ENCODE assay signal across 9 cellular contexts in genomic region chr11:47234669-47235075, GRCh38. TPM values are rescaled to one million over a fixed set of nuclear protein-coding genes. Genes with fewer than 3 reads are reported as not detected.
DNase-seq lines count a peak whose midpoint lies in the region; ATAC-seq, FAIRE-seq and TF ChIP-seq lines count a peak whose summit lies in the region.
"Had no signal": no experiment of that assay in that cellular context is flagged by ENCODE, and none has a peak within 500 bp of the region (broad histone marks: within the 10 kb centered on the region; RNA-seq: fewer than 3 reads in every experiment).

No MANE protein-coding gene starts in this region.

- no peak for ATAC-seq in HG03521 (IDR thresholded peaks at IDR 0.05; ENCODE audit: unreplicated experiment)

- H3K9ac ChIP-seq in H9 (ENCODE audit: extremely low read depth, insufficient read length, low read length) (no peak overlapping the region), rectal smooth muscle tissue (ENCODE audit: low read length) (no peak overlapping the region)

- no peaks in the 10 kb centered on the region for H3K27me3 Mint-ChIP-seq in H9 (ENCODE audit: low read depth)
- no peaks in the 10 kb centered on the region for H3K27me3 Mint-ChIP-seq in activated CD4-positive, alpha-beta T cell treated with anti-CD3 and anti-CD28 coated beads, Interleukin-2, amount 10 ng/mL, durations not matched to agents 24 days and 14 days

- H3K23ac ChIP-seq in H9 (ENCODE audit: insufficient read length, low read depth, low read length), result no peak overlapping the region

- H3K27ac Mint-ChIP-seq in H9, result peak overlapping the region in 2 of 3 experiments; percentile 15 to 68; a peak in 4 of 7 replicates
- H3K27ac Mint-ChIP-seq in activated CD4-positive, alpha-beta T cell treated with anti-CD3 and anti-CD28 coated beads, Interleukin-2, amount 10 ng/mL, durations not matched to agents 24 days and 14 days, result peak overlapping the region; percentile 90

- no peak overlapping the region for H4K8ac ChIP-seq in H9 (replicated peaks; ENCODE audit: insufficient read length, low read depth, low read length)

- H3K14ac ChIP-seq in H9 (ENCODE audit: insufficient read depth, low read length), result no peak overlapping the region

- H2AK5ac ChIP-seq in H9 (ENCODE audit: insufficient read length, low read length), result no peak overlapping the region

- no peak overlapping the region for H3K56ac ChIP-seq in H9 (ENCODE audit: insufficient read length, low read depth, low read length)

- H3T11ph ChIP-seq in H9 (ENCODE audit: low read length), result no peak overlapping the region

- H2BK5ac ChIP-seq in H9 (ENCODE audit: insufficient read length, low read length), result no peak overlapping the region

- no peaks in the 10 kb centered on the region for H3K27me3 ChIP-seq in H9 (ENCODE audit: insufficient read depth, low read length)
- H3K27me3 ChIP-seq in rectal smooth muscle tissue (ENCODE audit: control insufficient read depth, insufficient read depth, low read length), result no peaks in the 10 kb centered on the region

- H3K9me3 ChIP-seq in H9 (ENCODE audit: control insufficient read depth, low read depth, low read length), result no peaks in the 10 kb centered on the region

- H3K4me1 ChIP-seq in H9 (ENCODE audit: insufficient read depth, low read length), result no peaks in the 10 kb centered on the region
- H3K4me1 ChIP-seq in rectal smooth muscle tissue (ENCODE audit: control insufficient read depth, insufficient read depth, low read length), result no peaks in the 10 kb centered on the region

- DNase-seq in H9 (no peak), dermis microvascular lymphatic vessel endothelial cell (ENCODE audit: low read depth in 2 of 2) (peak; percentile 81 to 89), urothelium cell line (ENCODE audit: low spot score) (no peak), NCI-H1417 (lab: John Stamatoyannopoulos, UW) (no peak), NCI-H187 (lab: John Stamatoyannopoulos, UW) (no peak)
- peak; percentile 81 for DNase-seq in activated CD4-positive, alpha-beta T cell treated with anti-CD3 and anti-CD28 coated beads, Interleukin-2, amount 10 ng/mL, durations not matched to agents 24 days and 14 days

- H3K27ac ChIP-seq in H9 (ENCODE audit: insufficient read length, low read depth, low read length) (no peak overlapping the region), rectal smooth muscle tissue (ENCODE audit: low read depth, low read length) (peak overlapping the region; percentile 42)
- H3K27ac ChIP-seq: SK-N-MC had no signal

- peak overlapping the region; percentile 32 for H3K4me3 ChIP-seq in rectal smooth muscle tissue (ENCODE audit: low read length)
- H3K4me3 ChIP-seq: SK-N-MC had no signal

- H3K4me1 Mint-ChIP-seq in H9, result peaks cover 0 to 9% of the 10 kb centered on the region in 2 experiments; a peak in 3 of 4 replicates
- peaks cover 20% of the 10 kb centered on the region for H3K4me1 Mint-ChIP-seq in activated CD4-positive, alpha-beta T cell treated with anti-CD3 and anti-CD28 coated beads, Interleukin-2, amount 10 ng/mL, durations not matched to agents 24 days and 14 days

- H3K9me3 Mint-ChIP-seq in H9, result no peaks in the 10 kb centered on the region
- H3K9me3 Mint-ChIP-seq in activated CD4-positive, alpha-beta T cell treated with anti-CD3 and anti-CD28 coated beads, Interleukin-2, amount 10 ng/mL, durations not matched to agents 24 days and 14 days, result no peaks in the 10 kb centered on the region

- H2BK120ac ChIP-seq in H9 (ENCODE audit: low read depth, low read length, poor library complexity, severe bottlenecking), result no peak overlapping the region

- no peak for FAIRE-seq in urothelium cell line (lab: Jason Lieb, UNC)

- H2BK20ac ChIP-seq in H9 (ENCODE audit: low read depth, low read length, poor library complexity, severe bottlenecking), result no peak overlapping the region

- no peak overlapping the region for H2BK12ac ChIP-seq in H9 (ENCODE audit: insufficient read length, low read depth, low read length)

- peaks cover 0 to 61% (median 48%) of the 10 kb centered on the region in 3 experiments; a peak in 5 of 7 replicates for H3K36me3 Mint-ChIP-seq in H9 (ENCODE audit: insufficient read depth in 1 of 3, low read depth in 3 of 3)
- peaks cover 51% of the 10 kb centered on the region for H3K36me3 Mint-ChIP-seq in activated CD4-positive, alpha-beta T cell treated with anti-CD3 and anti-CD28 coated beads, Interleukin-2, amount 10 ng/mL, durations not matched to agents 24 days and 14 days (ENCODE audit: low read depth)

- peaks cover 10% of the 10 kb centered on the region for H3K36me3 ChIP-seq in rectal smooth muscle tissue (ENCODE audit: control insufficient read depth, insufficient read depth, low read length)

- no peak overlapping the region for H4K91ac ChIP-seq in H9 (ENCODE audit: insufficient read length, low read depth, low read length)

- no peaks in the 10 kb centered on the region for H3K79me1 ChIP-seq in H9 (ENCODE audit: insufficient read depth, low read depth, low read length, poor library complexity, severe bottlenecking)

- no CpG with 5 or more reads among the region's 12 CpGs for WGBS in H9 (ENCODE audit: extremely low coverage, insufficient read length, low lambda C conversion rate)

- intact Hi-C loops in activated CD4-positive, alpha-beta T cell treated with anti-CD3 and anti-CD28 coated beads, Interleukin-2, amount 10 ng/mL, durations not matched to agents 24 days and 14 days (cut with micrococcal nuclease), result no loop called here

- H3K79me2 ChIP-seq in H9 (ENCODE audit: insufficient read depth, low read length), result no peaks in the 10 kb centered on the region

- TF ChIP-seq CTCF in H9 (conservative IDR thresholded peaks at IDR 0.05), result no peak

- H4K20me1 ChIP-seq in H9 (ENCODE audit: control insufficient read depth, insufficient read depth, insufficient read length), result no peaks in the 10 kb centered on the region

- no peak overlapping the region for H2AFZ ChIP-seq in H9 (ENCODE audit: low read length)

- no peaks in the 10 kb centered on the region for H3K23me2 ChIP-seq in H9 (ENCODE audit: insufficient read length, low read depth, low read length, poor library complexity, severe bottlenecking)

- no peak overlapping the region for H4K5ac ChIP-seq in H9 (ENCODE audit: insufficient read length, low read depth, low read length)

- no peak overlapping the region for H2BK15ac ChIP-seq in H9 (ENCODE audit: low read depth, low read length)

- H3K18ac ChIP-seq in H9 (ENCODE audit: insufficient read length, low read depth, low read length), result no peak overlapping the region

- H3K4me3 Mint-ChIP-seq in H9, result no peak overlapping the region
- peak overlapping the region; percentile 72 for H3K4me3 Mint-ChIP-seq in activated CD4-positive, alpha-beta T cell treated with anti-CD3 and anti-CD28 coated beads, Interleukin-2, amount 10 ng/mL, durations not matched to agents 24 days and 14 days

- H3K4me2 ChIP-seq in H9 (ENCODE audit: insufficient read depth, insufficient read length, low read length), result no peak overlapping the region

- H3K4ac ChIP-seq in H9 (ENCODE audit: low read depth, low read length), result no peak overlapping the region

RNA-seq across cellular contexts. Expression of gene ACP2, which starts 13.9 kb away (rescaled TPM):
- total RNA-seq in H9 (2021), result 29.3 and 29.5 TPM in 2 replicates
- 24.8 and 27.6 TPM in 2 replicates for total RNA-seq in activated CD4-positive, alpha-beta T cell treated with anti-CD3 and anti-CD28 coated beads, Interleukin-2, amount 10 ng/mL, durations not matched to agents 24 days and 14 days
- 23.2 and 42.6 TPM in 2 replicates for total RNA-seq in dermis microvascular lymphatic vessel endothelial cell

RNA-seq across cellular contexts. Expression of gene DDB2, which starts 19.9 kb away (rescaled TPM):
- total RNA-seq in H9 (2021) (65.0 and 67.0 TPM in 2 replicates), dermis microvascular lymphatic vessel endothelial cell (39.7 and 61.1 TPM in 2 replicates)
- 148 and 157 TPM in 2 replicates for total RNA-seq in activated CD4-positive, alpha-beta T cell treated with anti-CD3 and anti-CD28 coated beads, Interleukin-2, amount 10 ng/mL, durations not matched to agents 24 days and 14 days

RNA-seq across cellular contexts. Expression of gene NR1H3, which starts 23.1 kb away (rescaled TPM):
- 25.2 and 26.3 TPM in 2 replicates for total RNA-seq in H9 (2021)
- 7.6 and 15.4 TPM in 2 replicates for total RNA-seq in activated CD4-positive, alpha-beta T cell treated with anti-CD3 and anti-CD28 coated beads, Interleukin-2, amount 10 ng/mL, durations not matched to agents 24 days and 14 days
- 30.6 and 33.0 TPM in 2 replicates for total RNA-seq in dermis microvascular lymphatic vessel endothelial cell

RNA-seq across cellular contexts. Expression of gene MADD, which starts 35.3 kb away (rescaled TPM):
- total RNA-seq in H9 (2021) (36.9 and 41.0 TPM in 2 replicates), dermis microvascular lymphatic vessel endothelial cell (15.5 and 23.3 TPM in 2 replicates)
- 78.5 and 80.7 TPM in 2 replicates for total RNA-seq in activated CD4-positive, alpha-beta T cell treated with anti-CD3 and anti-CD28 coated beads, Interleukin-2, amount 10 ng/mL, durations not matched to agents 24 days and 14 days

RNA-seq across cellular contexts. Expression of gene PACSIN3, which starts 48.4 kb away (rescaled TPM):
- total RNA-seq in H9 (2021) (62.2 and 63.0 TPM in 2 replicates), dermis microvascular lymphatic vessel endothelial cell (16.2 and 21.4 TPM in 2 replicates)
- total RNA-seq in activated CD4-positive, alpha-beta T cell treated with anti-CD3 and anti-CD28 coated beads, Interleukin-2, amount 10 ng/mL, durations not matched to agents 24 days and 14 days, result 14.3 and 16.4 TPM in 2 replicates

Comparison
In these comparisons a context has a peak if more than half of its experiments do, and no peak if none do; other contexts are left out.
1. DNase-seq: peak in activated CD4-positive, alpha-beta T cell treated with anti-CD3 and anti-CD28 coated beads, Interleukin-2, amount 10 ng/mL, durations not matched to agents 24 days and 14 days (single experiment) and dermis microvascular lymphatic vessel endothelial cell (2 of 2); none in H9 (single experiment), urothelium cell line (single experiment), NCI-H1417 (0 of 3) and NCI-H187 (0 of 2).